Comparison of ENCODE assay signal across 18 cellular contexts in genomic region chr20:63731410-63731809, GRCh38. TPM values are rescaled to one million over a fixed set of nuclear protein-coding genes. Genes with fewer than 3 reads are reported as not detected.
DNase-seq lines count a peak whose midpoint lies in the region; ATAC-seq, FAIRE-seq and TF ChIP-seq lines count a peak whose summit lies in the region.
"Had no signal": no experiment of that assay in that cellular context is flagged by ENCODE, and none has a peak within 500 bp of the region (broad histone marks: within the 10 kb centered on the region; RNA-seq: fewer than 3 reads in every experiment).

No MANE protein-coding gene starts in this region.

- H3K4me2 ChIP-seq in BLaER1: peak overlapping the region; percentile 81
- H3K4me2 ChIP-seq in GM12878 (ENCODE audit: control insufficient read depth, insufficient read depth): peak overlapping the region; percentile 89
- H3K4me2 ChIP-seq: PC-9 had no signal

- no peak for TF ChIP-seq POLR2A in GM12891 (IDR thresholded peaks at IDR 0.05; ENCODE audit: low read depth, low read length)
- no peak for TF ChIP-seq POLR2A in GM12878 (IDR thresholded peaks at IDR 0.05; ENCODE audit: low read depth, low read length)

- H3K4me1 ChIP-seq in BLaER1: peaks cover 96% of the 10 kb centered on the region
- H3K4me1 ChIP-seq in GM12878 (ENCODE audit: control insufficient read depth, insufficient read depth, low read length): peaks cover 61% of the 10 kb centered on the region
- H3K4me1 ChIP-seq: SJSA1 had no signal

- TF ChIP-seq RAD21 in GM12878 (IDR thresholded peaks at IDR 0.05; ENCODE audit: insufficient read depth, low read depth, low read length): no peak

- intact Hi-C loops in GM12878 (cut with micrococcal nuclease; ENCODE audit: unreplicated experiment): no loop called here

- H3K9me3 Mint-ChIP-seq in stimulated activated memory B cell treated with anti-CD40 and anti-IgM and Interleukin-4, amounts not matched to agents 10 μg/mL and 1 μg/mL and 100 μg/mL, for 72 hours: no peaks in the 10 kb centered on the region

- peak overlapping the region; percentile 27; the same call in 1 of the 2 replicates for H3K9ac ChIP-seq in BLaER1
- H3K9ac ChIP-seq in GM12878 (ENCODE audit: control insufficient read depth, insufficient read depth, low read length): no peak overlapping the region

- H3K36me3 ChIP-seq in BLaER1 (peaks cover 38% of the 10 kb centered on the region), KOPT-K1 (ENCODE audit: insufficient read depth, low read length) (peaks cover 41% of the 10 kb centered on the region), GM12878 (ENCODE audit: control insufficient read depth in 2 of 2, insufficient read depth in 2 of 2, low read length in 1 of 2) (peaks cover 11 to 27% of the 10 kb centered on the region in 2 experiments; a peak in 3 of 4 replicates)

- no peak for ATAC-seq in GM12878
- no peak for ATAC-seq in stimulated activated memory B cell treated with anti-CD40 and anti-IgM and Interleukin-4, amounts not matched to agents 10 μg/mL and 1 μg/mL and 100 μg/mL, for 72 hours

- H3K4me3 Mint-ChIP-seq in stimulated activated memory B cell treated with anti-CD40 and anti-IgM and Interleukin-4, amounts not matched to agents 10 μg/mL and 1 μg/mL and 100 μg/mL, for 72 hours: no peak overlapping the region

- H3K4me1 Mint-ChIP-seq in stimulated activated memory B cell treated with anti-CD40 and anti-IgM and Interleukin-4, amounts not matched to agents 10 μg/mL and 1 μg/mL and 100 μg/mL, for 72 hours: peaks cover 46% of the 10 kb centered on the region

- RAD21 ChIA-PET in GM12878 (lab: Charles Lee; ENCODE audit: unreplicated experiment): interaction anchor here (0.5 kb wide), 1 partner anchor 168 kb away, joined by 3 read pairs; no protein-coding TSS in a partner anchor

- CTCF ChIA-PET in GM12878 (lab: Yijun Ruan, JAX): no interaction called here

- peaks cover 21% of the 10 kb centered on the region for H3K79me2 ChIP-seq in GM12878 (ENCODE audit: control insufficient read depth, insufficient read depth, low read length)

- H4K20me1 ChIP-seq in BLaER1 (peaks cover 10% of the 10 kb centered on the region), GM12878 (ENCODE audit: control insufficient read depth, insufficient read depth) (no peaks in the 10 kb centered on the region)

- 22% methylated on average over 5 of the region's 5 CpGs for WGBS in GM12878 (ENCODE audit: insufficient coverage, insufficient replicate concordance, low lambda C conversion rate, missing lambda C conversion rate)

- TF ChIP-seq EP300 in GM12878 (IDR thresholded peaks at IDR 0.05; ENCODE audit: borderline replicate concordance in 1 of 2, control insufficient read depth in 1 of 2, low read depth in 2 of 2, low read length in 2 of 2): no peak

- no peaks in the 10 kb centered on the region for H3K27me3 Mint-ChIP-seq in stimulated activated memory B cell treated with anti-CD40 and anti-IgM and Interleukin-4, amounts not matched to agents 10 μg/mL and 1 μg/mL and 100 μg/mL, for 72 hours

- in situ Hi-C loops in GM12878 (cut with MboI): no loop called here

- H3K4me3 ChIP-seq in BLaER1: 0 out of 2 replicates have a peak overlapping the region, but pooled peaks have one; percentile 22
- peak overlapping the region; percentile 38; the same call in 1 of the 2 replicates for H3K4me3 ChIP-seq in GM12878
- H3K4me3 ChIP-seq: PC-9, SJSA1 had no signal

- no peak overlapping the region for H2AFZ ChIP-seq in GM12878 (ENCODE audit: control insufficient read depth, low read depth, low read length)
- H2AFZ ChIP-seq: PC-9 had no signal

- no peak overlapping the region for H3K27ac Mint-ChIP-seq in stimulated activated memory B cell treated with anti-CD40 and anti-IgM and Interleukin-4, amounts not matched to agents 10 μg/mL and 1 μg/mL and 100 μg/mL, for 72 hours

- DNase-seq in GM12891 (ENCODE audit: insufficient read length, low spot score): no peak
- no peak for DNase-seq in GM12878 (ENCODE audit: low read depth, low spot score)
- no peak for DNase-seq in NOMO-1 treated with dmso at 0.1 percent for 144 hours (lab: John Stamatoyannopoulos, UW; ENCODE audit: unreplicated experiment)
- DNase-seq in GDM1 (lab: John Stamatoyannopoulos, UW): no peak
- no peak for DNase-seq in activated CD4-positive, CD25-positive, alpha-beta regulatory T cell (lab: John Stamatoyannopoulos, UW)
- DNase-seq: Caco-2, NCI-H187, NCI-H345, NCI-H526 treated with DMSO at 0.1 percent for 48 hours, SW 1271 had no signal

- SMC1A ChIA-PET in GM12878 (lab: Charles Lee; ENCODE audit: uncharacterized antibody, unreplicated experiment): no interaction called here

- BruUV-seq in GM12878 (replicated peaks; lab: Mats Ljungman, UMichigan): no TSS peak

- no peaks in the 10 kb centered on the region for H3K27me3 ChIP-seq in BLaER1
- no peaks in the 10 kb centered on the region for H3K27me3 ChIP-seq in GM12878 (replicated peaks in 1 of 2; ENCODE audit: control insufficient read depth in 2 of 2, insufficient read depth in 2 of 2, low read length in 1 of 2)
- H3K27me3 ChIP-seq: SJSA1 had no signal

- peaks cover 32% of the 10 kb centered on the region for H3K36me3 Mint-ChIP-seq in stimulated activated memory B cell treated with anti-CD40 and anti-IgM and Interleukin-4, amounts not matched to agents 10 μg/mL and 1 μg/mL and 100 μg/mL, for 72 hours

- H3K9me3 ChIP-seq in BLaER1: peaks cover 9% of the 10 kb centered on the region
- no peaks in the 10 kb centered on the region for H3K9me3 ChIP-seq in KOPT-K1 (ENCODE audit: insufficient read depth, low read length, poor library complexity, severe bottlenecking)
- peaks cover 1% of the 10 kb centered on the region; the same call in 2 of the 3 replicates for H3K9me3 ChIP-seq in GM12878 (replicated peaks; ENCODE audit: control insufficient read depth, insufficient read depth, low read length)
- H3K9me3 ChIP-seq: SJSA1 had no signal

- POLR2A ChIA-PET in GM12878 (lab: Charles Lee): no interaction called here

- H3K27ac ChIP-seq in BLaER1: peak overlapping the region; percentile 90
- peak overlapping the region; percentile 92 for H3K27ac ChIP-seq in KOPT-K1 (ENCODE audit: low read depth, low read length, poor library complexity, severe bottlenecking)
- peak overlapping the region; percentile 93 for H3K27ac ChIP-seq in GM12878 (ENCODE audit: control insufficient read depth, insufficient read depth)
- H3K27ac ChIP-seq: C4-2B, PC-9, SJSA1 had no signal

- no peak for TF ChIP-seq CTCF in GM12878 (IDR thresholded peaks at IDR 0.05 in 2 of 3, conservative IDR thresholded peaks at IDR 0.05 in 1 of 3; ENCODE audit: control insufficient read depth in 2 of 3, extremely low read depth in 1 of 3, insufficient read depth in 1 of 3, low read depth in 3 of 3, low read length in 3 of 3)

- FAIRE-seq in GM12891 (lab: Jason Lieb, UNC) (no peak), GM12878 (lab: Jason Lieb, UNC) (no peak)
- FAIRE-seq: A204.1 had no signal

RNA-seq across cellular contexts. Expression of gene LIME1, which starts 5.1 kb away (rescaled TPM):
- polyA plus RNA-seq in GM12891 (2012; ENCODE audit: low read depth, missing spikeins): 12.0 TPM
- total RNA-seq in GM12878 (2013; cell fraction: nucleolus; rRNA removed): 15.2 and 16.4 TPM in 2 replicates
- 72.3 and 109 TPM in 2 replicates for total RNA-seq in GM12878 (2014; rRNA removed)
- total RNA-seq in GM12878 (2014; rRNA removed; fragmentation: Illumina TruSeq; extraction: Trizol): 3.3 and 3.9 TPM in 2 replicates
- total RNA-seq in GM12878 (2021): 78.1 and 92.7 TPM in 2 replicates
- 12.0 TPM for polyA plus RNA-seq in GM12878 (2011; ENCODE audit: low read depth)
- 3.1 and 7.2 TPM in 2 replicates for polyA plus RNA-seq in GM12878 (2011; rRNA removed)
- polyA plus RNA-seq in GM12878 (2011; cell fraction: cytosol; rRNA removed): 25.0 and 57.5 TPM in 2 replicates
- 82.2 and 136 TPM in 2 replicates for polyA plus RNA-seq in GM12878 (2011; cell fraction: nucleus; rRNA removed)
- 44.2 and 49.4 TPM in 2 replicates for polyA plus RNA-seq in GM12878 (2012)
- polyA plus RNA-seq in GM12878 (2014; fragmentation: Illumina TruSeq; extraction: Trizol): 0.32 and 1.1 TPM in 2 replicates
- polyA plus RNA-seq in GM12878 (2014; fragmentation: Nextera tagmentation; extraction: Ambion mirVana): 1 to 10 TPM in 1 of 2 experiments, under 1 TPM in 1; 0.35 to 1.7 TPM
- 102 and 128 TPM in 2 replicates for polyA plus RNA-seq in GM12878 (2014; rRNA removed)
- 100 to 1,000 TPM; 119 to 154 TPM for polyA plus RNA-seq in GM12878 (2016; fragmentation: Nextera tagmentation; extraction: Ambion mirVana)
- 1.2 and 5.4 TPM in 2 replicates for polyA minus RNA-seq in GM12878 (2011; rRNA and poly(A)+ RNA removed)
- 15.1 and 15.2 TPM in 2 replicates for polyA minus RNA-seq in GM12878 (2011; cell fraction: cytosol; rRNA and poly(A)+ RNA removed)
- 15.1 and 31.5 TPM in 2 replicates for polyA minus RNA-seq in GM12878 (2011; cell fraction: nucleus; rRNA and poly(A)+ RNA removed)

RNA-seq across cellular contexts. Expression of gene SLC2A4RG, which starts 8.2 kb away (rescaled TPM):
- 23.9 TPM for polyA plus RNA-seq in GM12891 (2012; ENCODE audit: low read depth, missing spikeins)
- 8.0 and 8.3 TPM in 2 replicates for total RNA-seq in GM12878 (2013; cell fraction: nucleolus; rRNA removed)
- total RNA-seq in GM12878 (2014; rRNA removed): 26.0 and 32.1 TPM in 2 replicates
- total RNA-seq in GM12878 (2014; rRNA removed; fragmentation: Illumina TruSeq; extraction: Trizol): 11.4 TPM in 2 replicates
- total RNA-seq in GM12878 (2021): 64.2 and 65.9 TPM in 2 replicates
- polyA plus RNA-seq in GM12878 (2011; ENCODE audit: low read depth): 7.1 TPM
- 7.5 and 11.8 TPM in 2 replicates for polyA plus RNA-seq in GM12878 (2011; rRNA removed)
- polyA plus RNA-seq in GM12878 (2011; cell fraction: cytosol; rRNA removed): 9.3 and 17.5 TPM in 2 replicates
- polyA plus RNA-seq in GM12878 (2011; cell fraction: nucleus; rRNA removed): 71.2 and 88.5 TPM in 2 replicates
- 27.8 and 37.4 TPM in 2 replicates for polyA plus RNA-seq in GM12878 (2012)
- 0.59 and 5.4 TPM in 2 replicates for polyA plus RNA-seq in GM12878 (2014; fragmentation: Illumina TruSeq; extraction: Trizol)
- 1 to 10 TPM in 1 of 2 experiments, under 1 TPM in 1; 0.34 to 2.8 TPM for polyA plus RNA-seq in GM12878 (2014; fragmentation: Nextera tagmentation; extraction: Ambion mirVana)
- 47.2 and 52.6 TPM in 2 replicates for polyA plus RNA-seq in GM12878 (2014; rRNA removed)
- polyA plus RNA-seq in GM12878 (2016; fragmentation: Nextera tagmentation; extraction: Ambion mirVana): 10 to 100 TPM; 14.9 to 19.8 TPM
- 1.4 and 6.6 TPM in 2 replicates for polyA minus RNA-seq in GM12878 (2011; rRNA and poly(A)+ RNA removed)
- 5.5 and 9.0 TPM in 2 replicates for polyA minus RNA-seq in GM12878 (2011; cell fraction: cytosol; rRNA and poly(A)+ RNA removed)
- 8.7 and 14.4 TPM in 2 replicates for polyA minus RNA-seq in GM12878 (2011; cell fraction: nucleus; rRNA and poly(A)+ RNA removed)

RNA-seq across cellular contexts. Expression of gene ZGPAT, which starts 23.6 kb away (rescaled TPM):
- polyA plus RNA-seq in GM12891 (2012; ENCODE audit: low read depth, missing spikeins): 17.1 TPM
- total RNA-seq in GM12878 (2013; cell fraction: nucleolus; rRNA removed): 17.5 and 26.2 TPM in 2 replicates
- total RNA-seq in GM12878 (2014; rRNA removed) (23.3 and 24.4 TPM in 2 replicates), GM12878 (2014; rRNA removed; fragmentation: Illumina TruSeq; extraction: Trizol) (5.3 and 7.4 TPM in 2 replicates), GM12878 (2021) (34.8 and 37.2 TPM in 2 replicates)
- 15.5 TPM for polyA plus RNA-seq in GM12878 (2011; ENCODE audit: low read depth)
- polyA plus RNA-seq in GM12878 (2011; rRNA removed) (4.8 and 12.7 TPM in 2 replicates), GM12878 (2014; fragmentation: Illumina TruSeq; extraction: Trizol) (1.3 and 4.9 TPM in 2 replicates), GM12878 (2014; fragmentation: Nextera tagmentation; extraction: Ambion mirVana) (under 1 TPM; 0.58 to 0.79 TPM), GM12878 (2014; rRNA removed) (26.7 and 31.6 TPM in 2 replicates), GM12878 (2016; fragmentation: Nextera tagmentation; extraction: Ambion mirVana) (10 to 100 TPM; 42.5 to 52.9 TPM)
- 14.4 and 24.5 TPM in 2 replicates for polyA plus RNA-seq in GM12878 (2011; cell fraction: cytosol; rRNA removed)
- polyA plus RNA-seq in GM12878 (2011; cell fraction: nucleus; rRNA removed): 44.3 and 66.3 TPM in 2 replicates
- 16.7 and 24.9 TPM in 2 replicates for polyA plus RNA-seq in GM12878 (2012)
- 8.0 and 15.6 TPM in 2 replicates for polyA minus RNA-seq in GM12878 (2011; rRNA and poly(A)+ RNA removed)
- 7.4 and 9.8 TPM in 2 replicates for polyA minus RNA-seq in GM12878 (2011; cell fraction: cytosol; rRNA and poly(A)+ RNA removed)
- 7.1 and 15.2 TPM in 2 replicates for polyA minus RNA-seq in GM12878 (2011; cell fraction: nucleus; rRNA and poly(A)+ RNA removed)

RNA-seq across cellular contexts. Expression of gene ARFRP1, which starts 23.6 kb away (rescaled TPM):
- polyA plus RNA-seq in GM12891 (2012; ENCODE audit: low read depth, missing spikeins): 26.5 TPM
- total RNA-seq in GM12878 (2013; cell fraction: nucleolus; rRNA removed): 70.8 and 77.8 TPM in 2 replicates
- total RNA-seq in GM12878 (2014; rRNA removed) (40.6 and 41.6 TPM in 2 replicates), GM12878 (2014; rRNA removed; fragmentation: Illumina TruSeq; extraction: Trizol) (18.2 and 21.6 TPM in 2 replicates), GM12878 (2021) (52.1 and 55.1 TPM in 2 replicates)
- polyA plus RNA-seq in GM12878 (2011; ENCODE audit: low read depth): 11.9 TPM
- polyA plus RNA-seq in GM12878 (2011; rRNA removed) (23.1 and 27.6 TPM in 2 replicates), GM12878 (2014; fragmentation: Illumina TruSeq; extraction: Trizol) (5.2 and 11.7 TPM in 2 replicates), GM12878 (2014; fragmentation: Nextera tagmentation; extraction: Ambion mirVana) (1 to 10 TPM in 1 of 2 experiments, under 1 TPM in 1; 0.37 to 3.5 TPM), GM12878 (2014; rRNA removed) (42.6 and 49.0 TPM in 2 replicates), GM12878 (2016; fragmentation: Nextera tagmentation; extraction: Ambion mirVana) (10 to 100 TPM; 66.8 to 71.7 TPM)
- polyA plus RNA-seq in GM12878 (2011; cell fraction: cytosol; rRNA removed): 33.0 and 47.4 TPM in 2 replicates
- polyA plus RNA-seq in GM12878 (2011; cell fraction: nucleus; rRNA removed): 80.3 and 106 TPM in 2 replicates
- 27.1 and 27.9 TPM in 2 replicates for polyA plus RNA-seq in GM12878 (2012)
- polyA minus RNA-seq in GM12878 (2011; rRNA and poly(A)+ RNA removed): 22.1 and 28.6 TPM in 2 replicates
- polyA minus RNA-seq in GM12878 (2011; cell fraction: cytosol; rRNA and poly(A)+ RNA removed): 7.5 and 9.1 TPM in 2 replicates
- 29.5 and 51.3 TPM in 2 replicates for polyA minus RNA-seq in GM12878 (2011; cell fraction: nucleus; rRNA and poly(A)+ RNA removed)

RNA-seq across cellular contexts. Expression of gene TNFRSF6B, which starts 35.0 kb away (rescaled TPM):
- polyA plus RNA-seq in GM12891 (2012; ENCODE audit: low read depth, missing spikeins): 0.51 TPM
- total RNA-seq in GM12878 (2013; cell fraction: nucleolus; rRNA removed): not detected in 2 replicates
- total RNA-seq in GM12878 (2014; rRNA removed) (0.71 and 1.8 TPM in 2 replicates), GM12878 (2014; rRNA removed; fragmentation: Illumina TruSeq; extraction: Trizol) (not detected in 2 replicates), GM12878 (2021) (not detected in 2 replicates)
- polyA plus RNA-seq in GM12878 (2011; ENCODE audit: low read depth): not detected
- polyA plus RNA-seq in GM12878 (2011; rRNA removed) (not detected in 2 replicates), GM12878 (2014; fragmentation: Illumina TruSeq; extraction: Trizol) (not detected in 2 replicates), GM12878 (2014; fragmentation: Nextera tagmentation; extraction: Ambion mirVana) (not detected), GM12878 (2014; rRNA removed) (1.9 and 2.2 TPM in 2 replicates), GM12878 (2016; fragmentation: Nextera tagmentation; extraction: Ambion mirVana) (under 1 TPM in 1 of 2 experiments, not detected in 1; 0.67 TPM)
- 0.75 and 1.7 TPM in 2 replicates for polyA plus RNA-seq in GM12878 (2011; cell fraction: cytosol; rRNA removed)
- 11.0 and 11.6 TPM in 2 replicates for polyA plus RNA-seq in GM12878 (2011; cell fraction: nucleus; rRNA removed)
- polyA plus RNA-seq in GM12878 (2012): 0.38 and 0.65 TPM in 2 replicates
- not detected in 2 replicates for polyA minus RNA-seq in GM12878 (2011; rRNA and poly(A)+ RNA removed)
- not detected in 2 replicates for polyA minus RNA-seq in GM12878 (2011; cell fraction: cytosol; rRNA and poly(A)+ RNA removed)
- not detected in 2 replicates for polyA minus RNA-seq in GM12878 (2011; cell fraction: nucleus; rRNA and poly(A)+ RNA removed)
- total RNA-seq: Caco-2; PC-9; T-helper 2 cell treated with Interferon-gamma antibody and Interleukin-4, amounts not matched to agents 100 ng/mL and 5 ng/mL, for 36 hours had no signal
